ENCODE assay signal across 9 cellular contexts in genomic region chr12:46368684-46369083, GRCh38. TPM values are rescaled to one million over a fixed set of nuclear protein-coding genes. Genes with fewer than 3 reads are reported as not detected.
A peak's percentile ranks its signal among the peaks of the same experiment; 100 is the strongest.
DNase-seq lines count a peak whose midpoint lies in the region; ATAC-seq and TF ChIP-seq lines count a peak whose summit lies in the region.
"Had no signal": no experiment of that assay in that cellular context is flagged by ENCODE, and none has a peak within 500 bp of the region (broad histone marks: within the 10 kb centered on the region; RNA-seq: fewer than 3 reads in every experiment).

No MANE protein-coding gene starts in this region.

- no peaks in the 10 kb centered on the region for H3K9me3 Mint-ChIP-seq in endothelial cell (ENCODE audit: unreplicated experiment)

- no peak overlapping the region for H3K27ac Mint-ChIP-seq in endothelial cell (ENCODE audit: unreplicated experiment)

- no peaks in the 10 kb centered on the region for H3K9me2 ChIP-seq in PC-3 (replicated peaks; ENCODE audit: low read length)

- DNase-seq in BJ (ENCODE audit: low read depth) (no peak), PC-3 (no peak), endothelial cell (ENCODE audit: low spot score) (no peak), osteoblast (ENCODE audit: insufficient read length, low spot score, missing footprints) (peak; percentile 57), DMS153 treated with DMSO at 0.1 percent for 48 hours (lab: John Stamatoyannopoulos, UW; ENCODE audit: unreplicated experiment) (no peak), SHP77 treated with DMSO at 0.1 percent for 48 hours (lab: John Stamatoyannopoulos, UW) (no peak), mesenteric fat pad (ENCODE audit: low spot score) (no peak)
- DNase-seq: NCI-H146 had no signal

- H3K27me3 ChIP-seq in BJ (ENCODE audit: control insufficient read depth, insufficient read depth, low read length) (no peaks in the 10 kb centered on the region), PC-3 (ENCODE audit: low read length) (no peaks in the 10 kb centered on the region), osteoblast (ENCODE audit: insufficient read depth, low read length) (no peaks in the 10 kb centered on the region)

- peaks cover 15% of the 10 kb centered on the region for H3K27me3 Mint-ChIP-seq in endothelial cell (ENCODE audit: unreplicated experiment)

- no TSS peak for BruUV-seq in PC-3 (replicated peaks; lab: Mats Ljungman, UMichigan)

- H3K9ac ChIP-seq in PC-3 (ENCODE audit: low read length): peak overlapping the region; percentile 1; the same call in 1 of the 2 replicates

- H3K9me3 ChIP-seq in PC-3 (ENCODE audit: low read length) (no peaks in the 10 kb centered on the region), osteoblast (ENCODE audit: low read depth, low read length) (no peaks in the 10 kb centered on the region)

- H3K36me3 Mint-ChIP-seq in endothelial cell (ENCODE audit: low read depth, unreplicated experiment): peaks cover 62% of the 10 kb centered on the region

- H3K79me2 ChIP-seq in PC-3 (ENCODE audit: low read length): peaks cover 95% of the 10 kb centered on the region
- peaks cover 83% of the 10 kb centered on the region for H3K79me2 ChIP-seq in osteoblast (ENCODE audit: insufficient read depth, low read length)

- peak overlapping the region; percentile 92 for H3K4me2 ChIP-seq in PC-3 (ENCODE audit: low read length)
- H3K4me2 ChIP-seq in osteoblast (ENCODE audit: insufficient read depth, low read length): peak overlapping the region; percentile 86

- intact Hi-C loops in PC-3 (cut with micrococcal nuclease): no loop called here

- ATAC-seq in PC-3 (no peak), GM21381 (IDR thresholded peaks at IDR 0.05; ENCODE audit: unreplicated experiment) (no peak)

- H3K4me1 ChIP-seq in PC-3 (ENCODE audit: insufficient read depth, low read length): peaks cover 61% of the 10 kb centered on the region
- H3K4me1 ChIP-seq in osteoblast (ENCODE audit: insufficient read depth, low read length): peaks cover 60% of the 10 kb centered on the region

- H3K4me3 Mint-ChIP-seq in endothelial cell (ENCODE audit: unreplicated experiment): peak overlapping the region; percentile 62

- peaks cover 46% of the 10 kb centered on the region for H3F3A ChIP-seq in PC-3 (ENCODE audit: low read length, unreplicated experiment)

- H3K4me3 ChIP-seq in BJ (ENCODE audit: low read depth, low read length): peak overlapping the region; percentile 65
- H3K4me3 ChIP-seq in PC-3 (ENCODE audit: low read length): peak overlapping the region; percentile 83
- H3K4me3 ChIP-seq in osteoblast (ENCODE audit: insufficient read depth, low read length): peak overlapping the region; percentile 96

- H3K4me1 Mint-ChIP-seq in endothelial cell (ENCODE audit: unreplicated experiment): peaks cover 33% of the 10 kb centered on the region

- H4K20me1 ChIP-seq in PC-3 (ENCODE audit: low read length) (peaks cover 82% of the 10 kb centered on the region), osteoblast (ENCODE audit: insufficient read depth, low read length) (peaks cover 81% of the 10 kb centered on the region)

- H2AFZ ChIP-seq in PC-3 (ENCODE audit: low read length) (no peak overlapping the region), osteoblast (ENCODE audit: low read length) (no peak overlapping the region)

- TF ChIP-seq CTCF in BJ (IDR thresholded peaks at IDR 0.05; ENCODE audit: insufficient read depth, low read depth, low read length) (no peak), PC-3 (conservative IDR thresholded peaks at IDR 0.05; ENCODE audit: low read depth, low read length) (no peak), endothelial cell (IDR thresholded peaks at IDR 0.05; ENCODE audit: unreplicated experiment) (no peak), osteoblast (IDR thresholded peaks at IDR 0.05; ENCODE audit: extremely low read depth, low read depth, low read length) (no peak)

- CTCF ChIA-PET in BJ (lab: Yijun Ruan, JAX): interaction anchor here (0.7 to 2.5 kb wide), 2 partner anchors 12 to 244 kb away, joined by 3 to 7 read pairs; no protein-coding TSS in a partner anchor
- CTCF ChIA-PET in PC-3 (lab: Charles Lee): no interaction called here

- no peak overlapping the region for H3K27ac ChIP-seq in PC-3 (ENCODE audit: low read length)
- peak overlapping the region; percentile 92 for H3K27ac ChIP-seq in osteoblast (ENCODE audit: low read depth, low read length)

- H3K36me3 ChIP-seq in BJ (ENCODE audit: control insufficient read depth, insufficient read depth, low read length) (peaks cover 19% of the 10 kb centered on the region), PC-3 (ENCODE audit: low read depth, low read length) (peaks cover 73% of the 10 kb centered on the region), osteoblast (ENCODE audit: insufficient read depth, low read length) (peaks cover 78% of the 10 kb centered on the region)

- POLR2A ChIA-PET in BJ (lab: Charles Lee): interaction anchor here (0.6 kb wide), 2 partner anchors 89 to 164 kb away, joined by 3 to 13 read pairs; no protein-coding TSS in a partner anchor
- POLR2A ChIA-PET in PC-3 (lab: Charles Lee; ENCODE audit: unreplicated experiment): interaction anchor here (0.6 kb wide), 1 partner anchor 307 kb away, joined by 4 read pairs; no protein-coding TSS in a partner anchor

RNA-seq across cellular contexts. Expression of gene SLC38A2, which starts 3.9 kb away (rescaled TPM):
- 472 and 596 TPM in 2 replicates for polyA plus RNA-seq in BJ (2011; rRNA removed)
- polyA minus RNA-seq in BJ (2011; rRNA and poly(A)+ RNA removed): 293 and 317 TPM in 2 replicates
- 214 and 232 TPM in 2 replicates for total RNA-seq in PC-3 (2014; rRNA removed)
- total RNA-seq in endothelial cell (ENCODE audit: unreplicated experiment): 249 TPM
- 919 and 1,020 TPM in 2 replicates for total RNA-seq in osteoblast
- 248 TPM for total RNA-seq in mesenteric fat pad
